Comparison of ENCODE assay signal across 1 cellular context in the genomic region with DNA sequence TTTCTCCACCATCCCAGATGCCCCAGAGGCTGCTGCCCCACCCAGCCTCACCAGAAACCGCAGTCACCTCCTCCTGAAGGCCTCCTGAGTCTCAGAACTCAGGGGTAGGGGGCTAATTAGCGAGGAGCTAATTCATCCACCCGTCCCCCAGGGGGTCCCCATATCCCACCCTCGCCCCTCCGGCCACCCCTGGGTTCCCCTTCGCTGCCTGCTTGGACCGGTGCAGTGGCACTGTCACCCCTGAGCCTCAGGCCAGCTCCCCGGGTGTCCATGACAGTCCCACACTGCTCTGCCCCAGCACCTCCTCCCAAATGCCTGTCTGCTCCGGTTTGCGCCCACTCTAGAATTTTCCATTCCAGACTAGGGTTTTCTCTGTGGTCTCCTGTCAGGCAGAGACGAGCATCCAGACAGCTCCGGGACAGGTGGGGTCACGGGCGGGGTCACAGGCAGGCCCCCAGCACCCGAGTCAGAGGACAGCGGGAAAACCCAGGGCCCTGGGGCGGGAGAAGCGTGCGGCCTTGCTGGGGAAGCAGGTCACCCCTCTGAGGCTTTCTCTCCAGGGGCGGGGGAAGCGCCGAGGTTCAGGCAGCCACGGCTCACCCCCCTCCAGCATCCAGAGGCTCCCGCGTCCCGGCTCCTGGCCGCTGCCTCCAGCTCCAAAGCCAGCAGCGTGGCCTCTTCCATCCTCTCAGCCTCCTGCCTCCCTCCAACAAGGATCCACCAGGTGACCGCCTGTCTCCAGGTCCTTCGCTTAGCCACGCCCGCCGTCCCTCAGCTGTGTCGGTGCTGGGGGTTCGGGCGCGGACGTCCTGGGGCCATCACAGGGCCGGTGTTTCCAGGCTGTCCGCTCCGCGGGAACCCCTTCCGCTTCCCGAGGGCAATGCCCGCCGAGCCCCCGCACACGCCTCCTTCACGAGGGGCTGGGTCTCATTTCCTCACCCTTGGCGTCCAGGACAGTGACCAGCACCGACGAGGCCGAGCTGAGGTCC.
TF ChIP-seq lines count a peak whose summit lies in the region.

No MANE protein-coding gene starts in this region.

TF ChIP-seq in HepG2, 621 proteins besides CTCF, POLR2A, EP300 and RAD21:
- TF ChIP-seq, protein P1, sequence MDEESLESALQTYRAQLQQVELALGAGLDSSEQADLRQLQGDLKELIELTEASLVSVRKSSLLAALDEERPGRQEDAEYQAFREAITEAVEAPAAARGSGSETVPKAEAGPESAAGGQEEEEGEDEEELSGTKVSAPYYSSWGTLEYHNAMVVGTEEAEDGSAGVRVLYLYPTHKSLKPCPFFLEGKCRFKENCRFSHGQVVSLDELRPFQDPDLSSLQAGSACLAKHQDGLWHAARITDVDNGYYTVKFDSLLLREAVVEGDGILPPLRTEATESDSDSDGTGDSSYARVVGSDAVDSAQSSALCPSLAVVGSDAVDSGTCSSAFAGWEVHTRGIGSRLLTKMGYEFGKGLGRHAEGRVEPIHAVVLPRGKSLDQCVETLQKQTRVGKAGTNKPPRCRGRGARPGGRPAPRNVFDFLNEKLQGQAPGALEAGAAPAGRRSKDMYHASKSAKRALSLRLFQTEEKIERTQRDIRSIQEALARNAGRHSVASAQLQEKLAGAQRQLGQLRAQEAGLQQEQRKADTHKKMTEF (CRISPR knock-in tag; IDR thresholded peaks at IDR 0.05): 0 out of 2 replicates have a peak, but pooled peaks have one; percentile 11
- TF ChIP-seq ZFP36L1 (CRISPR knock-in tag; IDR thresholded peaks at IDR 0.05) (no peak), ZSCAN25 (CRISPR knock-in tag; IDR thresholded peaks at IDR 0.05) (0 out of 2 replicates have a peak, but pooled peaks have one; percentile 10), RBM39 (IDR thresholded peaks at IDR 0.05; ENCODE audit: low read depth, low read length, poor library complexity, severe bottlenecking) (peak; percentile 21)
